In the genomic region with DNA sequence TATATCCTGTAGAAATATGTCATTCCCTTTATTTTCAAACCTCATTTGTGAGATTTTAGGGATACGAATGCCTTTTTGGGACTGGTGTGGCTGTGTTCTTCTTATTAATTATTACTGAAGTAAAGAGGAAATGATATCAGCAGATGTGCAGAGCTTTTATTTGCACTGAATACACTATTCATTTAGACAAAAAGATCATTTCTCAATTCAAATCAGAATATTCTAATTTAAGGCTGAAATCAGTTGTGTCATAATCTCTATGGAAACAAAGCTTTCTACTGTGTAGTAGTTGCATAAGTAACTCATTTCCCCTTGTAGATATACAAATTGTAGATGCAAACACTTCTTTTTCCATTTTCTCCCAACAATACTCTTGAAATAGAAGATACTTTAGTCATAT, we compare ENCODE assay signal across 17 cellular contexts.
"Had no signal": no experiment of that assay in that cellular context is flagged by ENCODE, and none has a peak within 500 bp of the region (broad histone marks: within the 10 kb centered on the region; RNA-seq: fewer than 3 reads in every experiment).

No MANE protein-coding gene starts in this region.

- H3K27me3 Mint-ChIP-seq: stimulated activated naive CD8-positive, alpha-beta T cell treated with anti-CD3 and anti-CD28 coated beads, Interleukin-15, Interleukin-2, amounts not matched to agents 100 ng/mL and 50 ng/mL, for 24 hours; T-helper 17 cell had no signal

- H3K27ac Mint-ChIP-seq: activated CD8-positive, alpha-beta T cell treated with anti-CD3 and anti-CD28 coated beads, Interleukin-2, amount 10 ng/mL, durations not matched to agents 7 days and 5 days; endodermal cell; immature natural killer cell; nephron; stimulated activated naive CD8-positive, alpha-beta T cell treated with anti-CD3 and anti-CD28 coated beads, Interleukin-15, Interleukin-2, amounts not matched to agents 100 ng/mL and 50 ng/mL, for 24 hours; WTC11 had no signal

- H3K4me3 Mint-ChIP-seq: activated CD8-positive, alpha-beta T cell treated with anti-CD3 and anti-CD28 coated beads, Interleukin-2, amount 10 ng/mL, durations not matched to agents 7 days and 5 days; endodermal cell; immature natural killer cell; nephron; stimulated activated naive CD8-positive, alpha-beta T cell treated with anti-CD3 and anti-CD28 coated beads, Interleukin-15, Interleukin-2, amounts not matched to agents 100 ng/mL and 50 ng/mL, for 24 hours; T-helper 17 cell; WTC11 had no signal

- H3K9me3 Mint-ChIP-seq: endodermal cell; immature natural killer cell; nephron; stimulated activated naive CD8-positive, alpha-beta T cell treated with anti-CD3 and anti-CD28 coated beads, Interleukin-15, Interleukin-2, amounts not matched to agents 100 ng/mL and 50 ng/mL, for 24 hours; WTC11 had no signal

- H3K36me3 Mint-ChIP-seq: immature natural killer cell, WTC11 had no signal

- ATAC-seq: activated CD8-positive, alpha-beta T cell treated with anti-CD3 and anti-CD28 coated beads, Interleukin-2, amount 10 ng/mL, durations not matched to agents 7 days and 5 days; T-helper 17 cell; WTC11 had no signal

- DNase-seq: activated CD4-positive, alpha-beta T cell treated with anti-CD3 and anti-CD28 coated beads for 48 hours; activated CD8-positive, alpha-beta memory T cell treated with anti-CD3 and anti-CD28 coated beads, Interleukin-2, amount 50 U/mL, for 48 hours; activated CD8-positive, alpha-beta T cell treated with anti-CD3 and anti-CD28 coated beads, Interleukin-2, amount 10 ng/mL, durations not matched to agents 7 days and 5 days; activated naive CD4-positive, alpha-beta T cell treated with Interleukin-2 at 50 U/mL for 16 hours; central memory CD4-positive, alpha-beta T cell; endodermal cell; erythroblast; glutamatergic neuron; immature natural killer cell; mammary epithelial cell; occipital lobe; stimulated activated CD4-positive, alpha-beta T cell treated with anti-CD3 and anti-CD28 coated beads, Interleukin-4, amount 100 ng/mL, for 1 hour; stimulated activated CD8-positive, alpha-beta memory T cell treated with anti-CD3 and anti-CD28 coated beads, Interleukin-4, amount 100 ng/mL, for 48 hours; T-helper 17 cell had no signal
